In genomic region chr9:103552712-103553111, GRCh38 we compare ENCODE assay signal across 34 cellular contexts.
"Had no signal": no experiment of that assay in that cellular context is flagged by ENCODE, and none has a peak within 500 bp of the region (broad histone marks: within the 10 kb centered on the region; RNA-seq: fewer than 3 reads in every experiment).

No MANE protein-coding gene starts in this region.

- H3K27ac Mint-ChIP-seq: activated B cell treated with CpG ODN at 0.5 μM for 24 hours; activated CD4-positive, alpha-beta memory T cell treated with anti-CD3 and anti-CD28 coated beads for 36 hours; activated CD4-positive, alpha-beta T cell treated with anti-CD3 and anti-CD28 coated beads, Interleukin-2, amount 10 ng/mL, durations not matched to agents 24 days and 14 days; activated CD8-positive, alpha-beta T cell treated with anti-CD3 and anti-CD28 coated beads for 36 hours; activated naive CD4-positive, alpha-beta T cell treated with anti-CD3 and anti-CD28 coated beads, Interleukin-2, amount 10 ng/mL, durations not matched to agents 7 days and 5 days; activated naive CD4-positive, alpha-beta T cell treated with anti-CD3 and anti-CD28 coated beads, Interleukin-2, amount 50 U/mL, for 24 hours; activated naive CD8-positive, alpha-beta T cell; activated naive CD8-positive, alpha-beta T cell treated with anti-CD3 and anti-CD28 coated beads, Interleukin-2, amount 10 ng/mL, durations not matched to agents 7 days and 5 days; activated naive CD8-positive, alpha-beta T cell treated with anti-CD3 and anti-CD28 coated beads, Interleukin-2, amount 50 U/mL, for 24 hours; activated T-cell treated with anti-CD3 and anti-CD28 coated beads, Interleukin-2, amount 50 U/mL, for 24 hours; activated T-helper 2 cell treated with anti-CD3 and anti-CD28 coated beads, Interferon-gamma antibody, Interleukin-2, Interleukin-4, amounts not matched to agents 10 μg/mL and 5 μg/mL and 100 μg/mL, durations not matched to agents 14 hours and 24 hours and 36 hours; T-helper 1 cell treated with Interleukin-12 subunit alpha and Interleukin-12 subunit beta and Interleukin-4 antibody, amounts not matched to agents 30 μg/mL and 1 μg/mL, for 36 hours; T-helper 2 cell treated with Interferon-gamma antibody and Interleukin-4, amounts not matched to agents 5 μg/mL and 100 μg/mL, for 36 hours had no signal

- H3K27me3 ChIP-seq: ascending aorta, body of pancreas, brain microvascular endothelial cell, breast epithelium had no signal

- H3K4me1 Mint-ChIP-seq: activated B cell treated with CpG ODN at 0.5 μM for 24 hours; activated CD4-positive, alpha-beta T cell treated with anti-CD3 and anti-CD28 coated beads, Interleukin-2, amount 10 ng/mL, durations not matched to agents 24 days and 14 days; activated naive CD4-positive, alpha-beta T cell treated with anti-CD3 and anti-CD28 coated beads, Interleukin-2, amount 10 ng/mL, durations not matched to agents 7 days and 5 days; activated naive CD4-positive, alpha-beta T cell treated with anti-CD3 and anti-CD28 coated beads, Interleukin-2, amount 50 U/mL, for 24 hours; activated naive CD8-positive, alpha-beta T cell treated with anti-CD3 and anti-CD28 coated beads, Interleukin-2, amount 10 ng/mL, durations not matched to agents 7 days and 5 days; activated naive CD8-positive, alpha-beta T cell treated with anti-CD3 and anti-CD28 coated beads, Interleukin-2, amount 50 U/mL, for 24 hours had no signal

- DNase-seq: activated B cell treated with CpG ODN at 0.5 μM for 24 hours; activated CD4-positive, alpha-beta memory T cell treated with anti-CD3 and anti-CD28 coated beads for 36 hours; activated CD4-positive, alpha-beta T cell treated with anti-CD3 and anti-CD28 coated beads for 4 hours; activated CD4-positive, alpha-beta T cell treated with anti-CD3 and anti-CD28 coated beads, Interleukin-2, amount 10 ng/mL, durations not matched to agents 24 days and 14 days; activated CD4-positive, alpha-beta T cell treated with anti-CD3 and anti-CD28 coated beads, Interleukin-2, amount 50 U/mL, for 1 hour; activated CD4-positive, alpha-beta T cell treated with anti-CD3 and anti-CD28 coated beads, Interleukin-2, amount 50 U/mL, for 4 hours; activated CD4-positive, CD25-positive, alpha-beta regulatory T cell treated with anti-CD3 and anti-CD28 coated beads, Interleukin-2, amount 50 U/mL, for 72 hours; activated CD8-positive, alpha-beta memory T cell treated with anti-CD3 and anti-CD28 coated beads, Interleukin-2, amount 50 U/mL, for 4 hours; activated CD8-positive, alpha-beta T cell treated with anti-CD3 and anti-CD28 coated beads for 36 hours; activated effector memory CD4-positive, alpha-beta T cell treated with Interleukin-2 at 50 U/mL for 16 hours; activated gamma-delta T cell; activated naive CD4-positive, alpha-beta T cell treated with anti-CD3 and anti-CD28 coated beads, Interleukin-2, amount 10 ng/mL, durations not matched to agents 7 days and 5 days; activated naive CD4-positive, alpha-beta T cell treated with Interleukin-2 at 50 U/mL for 16 hours; activated naive CD8-positive, alpha-beta T cell treated with anti-CD3 and anti-CD28 coated beads, Interleukin-2, amount 10 ng/mL, durations not matched to agents 7 days and 5 days; activated naive CD8-positive, alpha-beta T cell treated with anti-CD3 and anti-CD28 coated beads, Interleukin-2, amount 50 U/mL, for 24 hours; activated T-cell treated with anti-CD3 and anti-CD28 coated beads, Interleukin-2, amount 50 U/mL, for 24 hours; activated T-cell treated with anti-CD3 and anti-CD28 coated beads, Interleukin-2, amount 50 U/mL, for 48 hours; amygdala; anterior cingulate cortex; body of pancreas; brain microvascular endothelial cell; central memory CD4-positive, alpha-beta T cell; T-helper 1 cell; T-helper 2 cell; T-helper 9 cell had no signal

- H3K4me3 ChIP-seq: ascending aorta, body of pancreas, breast epithelium had no signal

- H3K4me3 Mint-ChIP-seq: activated B cell treated with CpG ODN at 0.5 μM for 24 hours; activated CD4-positive, alpha-beta memory T cell treated with anti-CD3 and anti-CD28 coated beads for 36 hours; activated CD4-positive, alpha-beta T cell treated with anti-CD3 and anti-CD28 coated beads, Interleukin-2, amount 10 ng/mL, durations not matched to agents 24 days and 14 days; activated CD8-positive, alpha-beta T cell treated with anti-CD3 and anti-CD28 coated beads for 36 hours; activated naive CD4-positive, alpha-beta T cell treated with anti-CD3 and anti-CD28 coated beads, Interleukin-2, amount 10 ng/mL, durations not matched to agents 7 days and 5 days; activated naive CD4-positive, alpha-beta T cell treated with anti-CD3 and anti-CD28 coated beads, Interleukin-2, amount 50 U/mL, for 24 hours; activated naive CD8-positive, alpha-beta T cell; activated naive CD8-positive, alpha-beta T cell treated with anti-CD3 and anti-CD28 coated beads, Interleukin-2, amount 10 ng/mL, durations not matched to agents 7 days and 5 days; activated naive CD8-positive, alpha-beta T cell treated with anti-CD3 and anti-CD28 coated beads, Interleukin-2, amount 50 U/mL, for 24 hours; activated T-cell treated with anti-CD3 and anti-CD28 coated beads, Interleukin-2, amount 50 U/mL, for 24 hours; T-helper 1 cell treated with Interleukin-12 subunit alpha and Interleukin-12 subunit beta and Interleukin-4 antibody, amounts not matched to agents 30 μg/mL and 1 μg/mL, for 36 hours; T-helper 2 cell treated with Interferon-gamma antibody and Interleukin-4, amounts not matched to agents 5 μg/mL and 100 μg/mL, for 36 hours had no signal

- H3K9me3 Mint-ChIP-seq: activated B cell treated with CpG ODN at 0.5 μM for 24 hours; activated CD4-positive, alpha-beta T cell treated with anti-CD3 and anti-CD28 coated beads, Interleukin-2, amount 10 ng/mL, durations not matched to agents 24 days and 14 days; T-helper 1 cell treated with Interleukin-12 subunit alpha and Interleukin-12 subunit beta and Interleukin-4 antibody, amounts not matched to agents 30 μg/mL and 1 μg/mL, for 36 hours had no signal

- H3K27me3 Mint-ChIP-seq: activated B cell treated with CpG ODN at 0.5 μM for 24 hours; activated CD4-positive, alpha-beta memory T cell treated with anti-CD3 and anti-CD28 coated beads for 36 hours; activated CD4-positive, alpha-beta T cell treated with anti-CD3 and anti-CD28 coated beads, Interleukin-2, amount 10 ng/mL, durations not matched to agents 24 days and 14 days; activated CD8-positive, alpha-beta T cell treated with anti-CD3 and anti-CD28 coated beads for 36 hours; activated naive CD4-positive, alpha-beta T cell treated with anti-CD3 and anti-CD28 coated beads, Interleukin-2, amount 10 ng/mL, durations not matched to agents 7 days and 5 days; activated naive CD8-positive, alpha-beta T cell; activated naive CD8-positive, alpha-beta T cell treated with anti-CD3 and anti-CD28 coated beads, Interleukin-2, amount 10 ng/mL, durations not matched to agents 7 days and 5 days; activated naive CD8-positive, alpha-beta T cell treated with anti-CD3 and anti-CD28 coated beads, Interleukin-2, amount 50 U/mL, for 24 hours; activated T-cell treated with anti-CD3 and anti-CD28 coated beads, Interleukin-2, amount 50 U/mL, for 24 hours had no signal

- H3K27ac ChIP-seq: ascending aorta, body of pancreas, brain microvascular endothelial cell, breast epithelium, VCaP had no signal

- H3K4me1 ChIP-seq: ascending aorta, body of pancreas, breast epithelium had no signal

- ATAC-seq: activated CD8-positive, alpha-beta T cell treated with anti-CD3 and anti-CD28 coated beads for 36 hours; activated naive CD8-positive, alpha-beta T cell treated with anti-CD3 and anti-CD28 coated beads, Interleukin-2, amount 50 U/mL, for 24 hours; body of pancreas had no signal

- H3K36me3 ChIP-seq: ascending aorta, brain microvascular endothelial cell, breast epithelium had no signal

- FAIRE-seq: TTC549 had no signal

- H3K9me3 ChIP-seq: ascending aorta, body of pancreas, breast epithelium had no signal

- H3K36me3 Mint-ChIP-seq: activated CD4-positive, alpha-beta memory T cell treated with anti-CD3 and anti-CD28 coated beads for 36 hours; activated naive CD4-positive, alpha-beta T cell treated with anti-CD3 and anti-CD28 coated beads, Interleukin-2, amount 10 ng/mL, durations not matched to agents 7 days and 5 days; activated naive CD4-positive, alpha-beta T cell treated with anti-CD3 and anti-CD28 coated beads, Interleukin-2, amount 50 U/mL, for 24 hours; activated naive CD8-positive, alpha-beta T cell; activated naive CD8-positive, alpha-beta T cell treated with anti-CD3 and anti-CD28 coated beads, Interleukin-2, amount 10 ng/mL, durations not matched to agents 7 days and 5 days had no signal
